In genomic region chr19:679418-680286, GRCh38 we compare ENCODE assay signal across 8 cellular contexts. TPM values are rescaled to one million over a fixed set of nuclear protein-coding genes. Genes with fewer than 3 reads are reported as not detected.
A peak's percentile ranks its signal among the peaks of the same experiment; 100 is the strongest.
DNase-seq lines count a peak whose midpoint lies in the region; ATAC-seq and TF ChIP-seq lines count a peak whose summit lies in the region.

No MANE protein-coding gene starts in this region.

- intact Hi-C loops in activated T-helper 2 cell treated with anti-CD3 and anti-CD28 coated beads, Interferon-gamma antibody, Interleukin-2, Interleukin-4, amounts not matched to agents 10 μg/mL and 5 μg/mL and 100 μg/mL, durations not matched to agents 14 hours and 24 hours and 36 hours (cut with micrococcal nuclease) = loop anchor here (1.0 kb wide), 2 partner anchors 16 to 118 kb away; partner anchors contain the start of genes PTBP1 and RNF126

- peak overlapping the region; percentile 83 for H3K9ac ChIP-seq in ES-I3 (ENCODE audit: low read depth, low read length)

- no peaks in the 10 kb centered on the region for H3K9me3 Mint-ChIP-seq in activated T-helper 2 cell treated with anti-CD3 and anti-CD28 coated beads, Interferon-gamma antibody, Interleukin-2, Interleukin-4, amounts not matched to agents 10 μg/mL and 5 μg/mL and 100 μg/mL, durations not matched to agents 14 hours and 24 hours and 36 hours
- H3K9me3 Mint-ChIP-seq in nephron progenitor cell = no peaks in the 10 kb centered on the region

- peaks cover 4% of the 10 kb centered on the region; the same call in 1 of the 2 replicates for H3K4me1 ChIP-seq in ES-I3 (ENCODE audit: insufficient read depth, low read length)

- no peak for TF ChIP-seq CTCF in fibroblast of the aortic adventitia (IDR thresholded peaks at IDR 0.05; ENCODE audit: insufficient read depth, low read length)
- TF ChIP-seq CTCF in nephron progenitor cell (IDR thresholded peaks at IDR 0.05) = no peak

- peak overlapping the region; percentile 76 for H3K4me3 Mint-ChIP-seq in activated T-helper 2 cell treated with anti-CD3 and anti-CD28 coated beads, Interferon-gamma antibody, Interleukin-2, Interleukin-4, amounts not matched to agents 10 μg/mL and 5 μg/mL and 100 μg/mL, durations not matched to agents 14 hours and 24 hours and 36 hours (ENCODE audit: low read depth)
- peak overlapping the region; percentile 80 for H3K4me3 Mint-ChIP-seq in nephron progenitor cell

- no peaks in the 10 kb centered on the region for H3K9me3 ChIP-seq in ES-I3 (ENCODE audit: control insufficient read depth, insufficient read depth, low read length)

- no peaks in the 10 kb centered on the region for H3K36me3 Mint-ChIP-seq in activated T-helper 2 cell treated with anti-CD3 and anti-CD28 coated beads, Interferon-gamma antibody, Interleukin-2, Interleukin-4, amounts not matched to agents 10 μg/mL and 5 μg/mL and 100 μg/mL, durations not matched to agents 14 hours and 24 hours and 36 hours (ENCODE audit: low read depth)
- no peaks in the 10 kb centered on the region for H3K36me3 Mint-ChIP-seq in nephron progenitor cell (ENCODE audit: low read depth)

- H3K4me1 Mint-ChIP-seq in activated T-helper 2 cell treated with anti-CD3 and anti-CD28 coated beads, Interferon-gamma antibody, Interleukin-2, Interleukin-4, amounts not matched to agents 10 μg/mL and 5 μg/mL and 100 μg/mL, durations not matched to agents 14 hours and 24 hours and 36 hours (ENCODE audit: low read depth) = peaks cover 1% of the 10 kb centered on the region
- H3K4me1 Mint-ChIP-seq in nephron progenitor cell = peaks cover 19% of the 10 kb centered on the region

- peaks cover 12% of the 10 kb centered on the region for H3K27me3 Mint-ChIP-seq in activated T-helper 2 cell treated with anti-CD3 and anti-CD28 coated beads, Interferon-gamma antibody, Interleukin-2, Interleukin-4, amounts not matched to agents 10 μg/mL and 5 μg/mL and 100 μg/mL, durations not matched to agents 14 hours and 24 hours and 36 hours (ENCODE audit: low read depth)
- peaks cover 18% of the 10 kb centered on the region for H3K27me3 Mint-ChIP-seq in nephron progenitor cell (ENCODE audit: low read depth, poor library complexity)

- H3K36me3 ChIP-seq in ES-I3 (ENCODE audit: insufficient read depth, low read length) = no peaks in the 10 kb centered on the region

- peak overlapping the region; percentile 49 for H3K27ac Mint-ChIP-seq in activated T-helper 2 cell treated with anti-CD3 and anti-CD28 coated beads, Interferon-gamma antibody, Interleukin-2, Interleukin-4, amounts not matched to agents 10 μg/mL and 5 μg/mL and 100 μg/mL, durations not matched to agents 14 hours and 24 hours and 36 hours
- no peak overlapping the region for H3K27ac Mint-ChIP-seq in nephron progenitor cell

- peak overlapping the region; percentile 73 for H3K4me3 ChIP-seq in fibroblast of the aortic adventitia (ENCODE audit: low read depth, low read length)

- DNase-seq in Kasumi-1 (lab: John Stamatoyannopoulos, UW) (peak; percentile 51 to 56), fibroblast of the aortic adventitia (ENCODE audit: low read depth) (peak; percentile 86), nephron progenitor cell (peak; percentile 61), DMS153 (lab: John Stamatoyannopoulos, UW) (no peak)
- no peak for DNase-seq in activated T-helper 2 cell treated with anti-CD3 and anti-CD28 coated beads, Interferon-gamma antibody, Interleukin-2, Interleukin-4, amounts not matched to agents 10 μg/mL and 5 μg/mL and 100 μg/mL, durations not matched to agents 14 hours and 24 hours and 36 hours (ENCODE audit: low spot score)
- no peak for DNase-seq in NK-92 treated with Interleukin-12 subunit alpha and Interleukin-12 subunit beta, amount 100 ng/mL, for 24 hours (lab: John Stamatoyannopoulos, UW)

- peak; percentile 15 for ATAC-seq in GM21619 (IDR thresholded peaks at IDR 0.05; ENCODE audit: unreplicated experiment)

RNA-seq across cellular contexts. Expression of gene FSTL3, which starts 3.5 kb away (rescaled TPM):
- 6.9 and 8.0 TPM in 2 replicates for total RNA-seq in activated T-helper 2 cell treated with anti-CD3 and anti-CD28 coated beads, Interferon-gamma antibody, Interleukin-2, Interleukin-4, amounts not matched to agents 10 μg/mL and 5 μg/mL and 100 μg/mL, durations not matched to agents 14 hours and 24 hours and 36 hours
- 14.8 and 148 TPM in 2 replicates for total RNA-seq in fibroblast of the aortic adventitia (ENCODE audit: low replicate concordance)

RNA-seq across cellular contexts. Expression of gene PRSS57, which starts 15.6 kb away (rescaled TPM):
- not detected in 2 replicates for total RNA-seq in activated T-helper 2 cell treated with anti-CD3 and anti-CD28 coated beads, Interferon-gamma antibody, Interleukin-2, Interleukin-4, amounts not matched to agents 10 μg/mL and 5 μg/mL and 100 μg/mL, durations not matched to agents 14 hours and 24 hours and 36 hours
- not detected in 2 replicates for total RNA-seq in fibroblast of the aortic adventitia (ENCODE audit: low replicate concordance)

RNA-seq across cellular contexts. Expression of gene RNF126, which starts 16.6 kb away (rescaled TPM):
- 83.2 and 89.4 TPM in 2 replicates for total RNA-seq in activated T-helper 2 cell treated with anti-CD3 and anti-CD28 coated beads, Interferon-gamma antibody, Interleukin-2, Interleukin-4, amounts not matched to agents 10 μg/mL and 5 μg/mL and 100 μg/mL, durations not matched to agents 14 hours and 24 hours and 36 hours
- 24.5 and 28.9 TPM in 2 replicates for total RNA-seq in fibroblast of the aortic adventitia (ENCODE audit: low replicate concordance)

RNA-seq across cellular contexts. Expression of gene PALM, which starts 29.1 kb away (rescaled TPM):
- not detected in 2 replicates for total RNA-seq in activated T-helper 2 cell treated with anti-CD3 and anti-CD28 coated beads, Interferon-gamma antibody, Interleukin-2, Interleukin-4, amounts not matched to agents 10 μg/mL and 5 μg/mL and 100 μg/mL, durations not matched to agents 14 hours and 24 hours and 36 hours
- 5.7 and 198 TPM in 2 replicates for total RNA-seq in fibroblast of the aortic adventitia (ENCODE audit: low replicate concordance)

RNA-seq across cellular contexts. Expression of gene FGF22, which starts 40.0 kb away (rescaled TPM):
- total RNA-seq in activated T-helper 2 cell treated with anti-CD3 and anti-CD28 coated beads, Interferon-gamma antibody, Interleukin-2, Interleukin-4, amounts not matched to agents 10 μg/mL and 5 μg/mL and 100 μg/mL, durations not matched to agents 14 hours and 24 hours and 36 hours = not detected in 2 replicates
- total RNA-seq in fibroblast of the aortic adventitia (ENCODE audit: low replicate concordance) = 0.27 TPM in 1 of 2 replicates, not detected in the other

Comparison
In these comparisons a context has a peak if more than half of its experiments do, and no peak if none do; other contexts are left out.
1. DNase-seq: peak in Kasumi-1 (2 of 2), fibroblast of the aortic adventitia (single experiment) and nephron progenitor cell (single experiment); none in activated T-helper 2 cell treated with anti-CD3 and anti-CD28 coated beads, Interferon-gamma antibody, Interleukin-2, Interleukin-4, amounts not matched to agents 10 μg/mL and 5 μg/mL and 100 μg/mL, durations not matched to agents 14 hours and 24 hours and 36 hours (single experiment), DMS153 (single experiment) and NK-92 treated with Interleukin-12 subunit alpha and Interleukin-12 subunit beta, amount 100 ng/mL, for 24 hours (single experiment).